ENCODE assay signal across 8 cellular contexts in genomic region chr1:13700521-13701273, GRCh38. TPM values are rescaled to one million over a fixed set of nuclear protein-coding genes. Genes with fewer than 3 reads are reported as not detected.
DNase-seq lines count a peak whose midpoint lies in the region; ATAC-seq lines count a peak whose summit lies in the region.

No MANE protein-coding gene starts in this region.

- no peaks in the 10 kb centered on the region for H3K36me3 ChIP-seq in CD4-positive, CD25-positive, alpha-beta regulatory T cell (ENCODE audit: control insufficient read depth, insufficient read depth, low read length)

- no peaks in the 10 kb centered on the region for H3K27me3 ChIP-seq in CD4-positive, CD25-positive, alpha-beta regulatory T cell (ENCODE audit: control insufficient read depth, insufficient read depth, low read length)

- H3K9me3 Mint-ChIP-seq in CD4-positive, CD25-positive, alpha-beta regulatory T cell, result peaks cover 0 to 3% (median 0%) of the 10 kb centered on the region in 7 donors
- no peaks in the 10 kb centered on the region for H3K9me3 Mint-ChIP-seq in activated CD8-positive, alpha-beta memory T cell treated with anti-CD3 and anti-CD28 coated beads, Interleukin-2, amount 10 ng/mL, durations not matched to agents 7 days and 5 days (ENCODE audit: low read depth)
- peaks cover 0 to 4% of the 10 kb centered on the region in 2 donors for H3K9me3 Mint-ChIP-seq in stimulated activated naive B cell treated with anti-CD40 and anti-IgM and Interleukin-4, amounts not matched to agents 10 μg/mL and 1 μg/mL and 100 μg/mL, for 72 hours

- H3K27me3 Mint-ChIP-seq in CD4-positive, CD25-positive, alpha-beta regulatory T cell, result no peaks in the 10 kb centered on the region
- no peaks in the 10 kb centered on the region for H3K27me3 Mint-ChIP-seq in activated CD8-positive, alpha-beta memory T cell treated with anti-CD3 and anti-CD28 coated beads, Interleukin-2, amount 10 ng/mL, durations not matched to agents 7 days and 5 days
- H3K27me3 Mint-ChIP-seq in stimulated activated naive B cell treated with anti-CD40 and anti-IgM and Interleukin-4, amounts not matched to agents 10 μg/mL and 1 μg/mL and 100 μg/mL, for 72 hours, result no peaks in the 10 kb centered on the region

- H3K4me3 ChIP-seq in CD4-positive, CD25-positive, alpha-beta regulatory T cell (ENCODE audit: low read depth, low read length), result peak overlapping the region; percentile 96

- DNase-seq in CD4-positive, CD25-positive, alpha-beta regulatory T cell, result peak; percentile 39 to 71 (median 67)
- DNase-seq in LHCN-M2 (ENCODE audit: low read depth) (peak; percentile 22), epithelial cell of prostate (ENCODE audit: low read depth, low spot score) (no peak), myocyte (ENCODE audit: low read depth) (peak; percentile 33), NCI-H524 treated with DMSO at 0.1 percent for 48 hours (lab: John Stamatoyannopoulos, UW) (no peak)
- DNase-seq in activated CD8-positive, alpha-beta memory T cell treated with anti-CD3 and anti-CD28 coated beads, Interleukin-2, amount 10 ng/mL, durations not matched to agents 7 days and 5 days, result peak; percentile 55
- peak; percentile 61 for DNase-seq in stimulated activated naive B cell treated with anti-CD40 and anti-IgM and Interleukin-4, amounts not matched to agents 10 μg/mL and 1 μg/mL and 100 μg/mL, for 72 hours

- peaks cover 57% of the 10 kb centered on the region for H3K4me1 ChIP-seq in CD4-positive, CD25-positive, alpha-beta regulatory T cell (ENCODE audit: control insufficient read depth, insufficient read depth, low read length, poor library complexity, severe bottlenecking)

- peak; percentile 22 to 31 for ATAC-seq in CD4-positive, CD25-positive, alpha-beta regulatory T cell (ENCODE audit: low read depth in 2 of 2)
- ATAC-seq in GM21360 (IDR thresholded peaks at IDR 0.05; ENCODE audit: unreplicated experiment), result peak; percentile 35
- peak; percentile 50 for ATAC-seq in activated CD8-positive, alpha-beta memory T cell treated with anti-CD3 and anti-CD28 coated beads, Interleukin-2, amount 10 ng/mL, durations not matched to agents 7 days and 5 days
- peak; percentile 42 to 54 for ATAC-seq in stimulated activated naive B cell treated with anti-CD40 and anti-IgM and Interleukin-4, amounts not matched to agents 10 μg/mL and 1 μg/mL and 100 μg/mL, for 72 hours (replicated peaks)

- H3K4me1 Mint-ChIP-seq in CD4-positive, CD25-positive, alpha-beta regulatory T cell, result peaks cover 33 to 60% (median 48%) of the 10 kb centered on the region in 4 donors
- peaks cover 43% of the 10 kb centered on the region for H3K4me1 Mint-ChIP-seq in activated CD8-positive, alpha-beta memory T cell treated with anti-CD3 and anti-CD28 coated beads, Interleukin-2, amount 10 ng/mL, durations not matched to agents 7 days and 5 days
- H3K4me1 Mint-ChIP-seq in stimulated activated naive B cell treated with anti-CD40 and anti-IgM and Interleukin-4, amounts not matched to agents 10 μg/mL and 1 μg/mL and 100 μg/mL, for 72 hours, result peaks cover 27 to 51% of the 10 kb centered on the region in 2 donors

- peak overlapping the region; percentile 92 to 99 (median 97) for H3K4me3 Mint-ChIP-seq in CD4-positive, CD25-positive, alpha-beta regulatory T cell
- peak overlapping the region; percentile 96 for H3K4me3 Mint-ChIP-seq in activated CD8-positive, alpha-beta memory T cell treated with anti-CD3 and anti-CD28 coated beads, Interleukin-2, amount 10 ng/mL, durations not matched to agents 7 days and 5 days
- H3K4me3 Mint-ChIP-seq in stimulated activated naive B cell treated with anti-CD40 and anti-IgM and Interleukin-4, amounts not matched to agents 10 μg/mL and 1 μg/mL and 100 μg/mL, for 72 hours, result peak overlapping the region; percentile 96 to 97

- CTCF ChIA-PET in activated CD8-positive, alpha-beta memory T cell treated with anti-CD3 and anti-CD28 coated beads, Interleukin-2, amount 10 ng/mL, durations not matched to agents 7 days and 5 days (lab: Charles Lee), result interaction anchor here (2.1 kb wide), 1 partner anchor 25 kb away, joined by 9 read pairs; no protein-coding TSS in a partner anchor

- H3K36me3 Mint-ChIP-seq in CD4-positive, CD25-positive, alpha-beta regulatory T cell, result peaks cover 7% of the 10 kb centered on the region
- peaks cover 14% of the 10 kb centered on the region for H3K36me3 Mint-ChIP-seq in activated CD8-positive, alpha-beta memory T cell treated with anti-CD3 and anti-CD28 coated beads, Interleukin-2, amount 10 ng/mL, durations not matched to agents 7 days and 5 days
- peaks cover 18 to 27% of the 10 kb centered on the region in 2 donors for H3K36me3 Mint-ChIP-seq in stimulated activated naive B cell treated with anti-CD40 and anti-IgM and Interleukin-4, amounts not matched to agents 10 μg/mL and 1 μg/mL and 100 μg/mL, for 72 hours

- H3K27ac ChIP-seq in CD4-positive, CD25-positive, alpha-beta regulatory T cell (ENCODE audit: insufficient read depth, low read length, poor library complexity, severe bottlenecking), result peak overlapping the region; percentile 99
- peak overlapping the region; percentile 61 for H3K27ac ChIP-seq in epithelial cell of prostate

- H3K27ac Mint-ChIP-seq in CD4-positive, CD25-positive, alpha-beta regulatory T cell, result peak overlapping the region; percentile 92 to 100 (median 99)
- H3K27ac Mint-ChIP-seq in activated CD8-positive, alpha-beta memory T cell treated with anti-CD3 and anti-CD28 coated beads, Interleukin-2, amount 10 ng/mL, durations not matched to agents 7 days and 5 days, result peak overlapping the region; percentile 97
- peak overlapping the region; percentile 100 for H3K27ac Mint-ChIP-seq in stimulated activated naive B cell treated with anti-CD40 and anti-IgM and Interleukin-4, amounts not matched to agents 10 μg/mL and 1 μg/mL and 100 μg/mL, for 72 hours

- no peaks in the 10 kb centered on the region for H3K9me3 ChIP-seq in CD4-positive, CD25-positive, alpha-beta regulatory T cell (ENCODE audit: control insufficient read depth in 2 of 2, low read length in 2 of 2)

RNA-seq across cellular contexts. Expression of gene PRDM2, which starts 0.7 kb away (rescaled TPM):
- total RNA-seq in CD4-positive, CD25-positive, alpha-beta regulatory T cell, result 221 TPM
- polyA plus RNA-seq in CD4-positive, CD25-positive, alpha-beta regulatory T cell, result 10 to 100 TPM; 16.8 to 20.9 (median 18.9) TPM
- total RNA-seq in LHCN-M2 (2014; rRNA removed) (10.2 and 12.3 TPM in 2 replicates), myocyte (18.6 and 20.9 TPM in 2 replicates)
- polyA plus RNA-seq in LHCN-M2 (2012), result 7.8 TPM
- total RNA-seq in activated CD8-positive, alpha-beta memory T cell treated with anti-CD3 and anti-CD28 coated beads, Interleukin-2, amount 10 ng/mL, durations not matched to agents 7 days and 5 days, result 10 to 100 TPM; 55.0 to 58.5 TPM
- polyA plus RNA-seq in myocyte (2012), result 17.6 TPM

Comparison
In these comparisons a context has a peak if more than half of its experiments do, and no peak if none do; other contexts are left out.
1. DNase-seq: peak in CD4-positive, CD25-positive, alpha-beta regulatory T cell (3 of 3), LHCN-M2 (single experiment), activated CD8-positive, alpha-beta memory T cell treated with anti-CD3 and anti-CD28 coated beads, Interleukin-2, amount 10 ng/mL, durations not matched to agents 7 days and 5 days (single experiment), myocyte (single experiment) and stimulated activated naive B cell treated with anti-CD40 and anti-IgM and Interleukin-4, amounts not matched to agents 10 μg/mL and 1 μg/mL and 100 μg/mL, for 72 hours (single experiment); none in epithelial cell of prostate (single experiment) and NCI-H524 treated with DMSO at 0.1 percent for 48 hours (single experiment).
2. Peak in every context shown above with its lines, with median percentiles within 50 percentile points of each other: ATAC-seq, H3K27ac Mint-ChIP-seq and H3K4me3 Mint-ChIP-seq.